25 cellular contexts compared by ENCODE assay signal in the genomic region with DNA sequence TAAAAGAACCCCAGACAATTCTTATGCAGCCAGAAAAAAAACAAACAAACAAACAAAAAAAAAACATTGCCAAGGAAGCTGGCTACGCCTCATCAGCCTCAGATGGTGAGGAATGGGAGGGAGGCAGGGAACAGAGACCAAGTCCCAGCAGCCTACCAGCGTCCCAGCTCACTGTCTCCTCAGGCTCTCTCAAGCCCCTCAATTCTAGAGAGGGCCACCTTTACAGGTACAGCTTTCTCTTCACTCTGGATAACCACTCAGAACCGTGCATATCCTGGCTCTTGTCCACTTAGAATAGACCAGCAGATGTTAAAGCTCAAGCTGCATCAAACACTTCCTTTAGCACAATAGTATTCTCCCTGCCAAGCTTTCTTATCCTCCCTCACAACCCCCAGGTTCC.
"Had no signal": no experiment of that assay in that cellular context is flagged by ENCODE, and none has a peak within 500 bp of the region (broad histone marks: within the 10 kb centered on the region; RNA-seq: fewer than 3 reads in every experiment).

No MANE protein-coding gene starts in this region.

- ATAC-seq: effector memory CD8-positive, alpha-beta T cell; left cardiac atrium; lower lobe of right lung; natural killer cell; psoas muscle; right cardiac atrium; stimulated activated naive B cell treated with anti-CD40 and anti-IgM and Interleukin-4, amounts not matched to agents 10 μg/mL and 1 μg/mL and 100 μg/mL, for 72 hours had no signal

- FAIRE-seq: endometrium, frontal cortex, islet of Langerhans had no signal

- H3K27me3 Mint-ChIP-seq: stimulated activated naive CD8-positive, alpha-beta T cell treated with anti-CD3 and anti-CD28 coated beads, Interleukin-15, Interleukin-2, amounts not matched to agents 100 ng/mL and 50 ng/mL, for 24 hours had no signal

- H3K27ac Mint-ChIP-seq: effector memory CD8-positive, alpha-beta T cell; natural killer cell; stimulated activated naive B cell treated with anti-CD40 and anti-IgM and Interleukin-4, amounts not matched to agents 10 μg/mL and 1 μg/mL and 100 μg/mL, for 72 hours; stimulated activated naive CD8-positive, alpha-beta T cell treated with anti-CD3 and anti-CD28 coated beads, Interleukin-15, Interleukin-2, amounts not matched to agents 100 ng/mL and 50 ng/mL, for 24 hours had no signal

- H3K4me3 ChIP-seq: esophagus squamous epithelium, left ventricle myocardium inferior, lower lobe of right lung, ovary, psoas muscle, sigmoid colon, thoracic aorta, transverse colon, vagina had no signal

- H3K4me1 Mint-ChIP-seq: natural killer cell; stimulated activated naive B cell treated with anti-CD40 and anti-IgM and Interleukin-4, amounts not matched to agents 10 μg/mL and 1 μg/mL and 100 μg/mL, for 72 hours had no signal

- H3K9me3 ChIP-seq: esophagus squamous epithelium, left ventricle myocardium inferior, lower lobe of right lung, ovary, psoas muscle, sigmoid colon, thoracic aorta, transverse colon, vagina had no signal

- DNase-seq: cortex of kidney; effector memory CD8-positive, alpha-beta T cell; erythroblast; esophagus squamous epithelium; head of caudate nucleus; left cardiac atrium; left ventricle myocardium inferior; lower lobe of right lung; natural killer cell; occipital lobe; ovary; posterior cingulate gyrus; psoas muscle; right cardiac atrium; sigmoid colon; stimulated activated CD4-positive, alpha-beta T cell treated with anti-CD3 and anti-CD28 coated beads, Interleukin-2, amount 100 ng/mL, for 24 hours; stimulated activated CD4-positive, alpha-beta T cell treated with anti-CD3 and anti-CD28 coated beads, Interleukin-4, amount 100 ng/mL, for 24 hours; stimulated activated naive B cell treated with anti-CD40 and anti-IgM and Interleukin-4, amounts not matched to agents 10 μg/mL and 1 μg/mL and 100 μg/mL, for 72 hours; transverse colon had no signal

- H3K36me3 ChIP-seq: esophagus squamous epithelium, left ventricle myocardium inferior, lower lobe of right lung, ovary, sigmoid colon, thoracic aorta, transverse colon, vagina had no signal

- H3K4me1 ChIP-seq: left ventricle myocardium inferior, psoas muscle, transverse colon, vagina had no signal

- H3K27me3 ChIP-seq: esophagus squamous epithelium, ovary, sigmoid colon, transverse colon, vagina had no signal

- H3K4me3 Mint-ChIP-seq: effector memory CD8-positive, alpha-beta T cell; natural killer cell; stimulated activated naive B cell treated with anti-CD40 and anti-IgM and Interleukin-4, amounts not matched to agents 10 μg/mL and 1 μg/mL and 100 μg/mL, for 72 hours; stimulated activated naive CD8-positive, alpha-beta T cell treated with anti-CD3 and anti-CD28 coated beads, Interleukin-15, Interleukin-2, amounts not matched to agents 100 ng/mL and 50 ng/mL, for 24 hours had no signal

- H3K9me3 Mint-ChIP-seq: effector memory CD8-positive, alpha-beta T cell; stimulated activated naive B cell treated with anti-CD40 and anti-IgM and Interleukin-4, amounts not matched to agents 10 μg/mL and 1 μg/mL and 100 μg/mL, for 72 hours; stimulated activated naive CD8-positive, alpha-beta T cell treated with anti-CD3 and anti-CD28 coated beads, Interleukin-15, Interleukin-2, amounts not matched to agents 100 ng/mL and 50 ng/mL, for 24 hours had no signal

- H3K27ac ChIP-seq: esophagus squamous epithelium, left ventricle myocardium inferior, lower lobe of right lung, ovary, psoas muscle, sigmoid colon, thoracic aorta, transverse colon, vagina had no signal

- H3K36me3 Mint-ChIP-seq: natural killer cell; stimulated activated naive B cell treated with anti-CD40 and anti-IgM and Interleukin-4, amounts not matched to agents 10 μg/mL and 1 μg/mL and 100 μg/mL, for 72 hours had no signal
